In genomic region chr5:132839426-132840301, GRCh38 we compare ENCODE assay signal across 13 cellular contexts. TPM values are rescaled to one million over a fixed set of nuclear protein-coding genes. Genes with fewer than 3 reads are reported as not detected.
A peak's percentile ranks its signal among the peaks of the same experiment; 100 is the strongest.
DNase-seq lines count a peak whose midpoint lies in the region; ATAC-seq and TF ChIP-seq lines count a peak whose summit lies in the region.
"Had no signal": no experiment of that assay in that cellular context is flagged by ENCODE, and none has a peak within 500 bp of the region (broad histone marks: within the 10 kb centered on the region; RNA-seq: fewer than 3 reads in every experiment).

No MANE protein-coding gene starts in this region.

- in situ Hi-C loops in KBM-7 (cut with MboI; ENCODE audit: low pct_unique_long_range_greater_than_20kb, low sequenced_read_pairs), result no loop called here

- no peak overlapping the region for H3K9ac ChIP-seq in neural progenitor cell

- peaks cover 8% of the 10 kb centered on the region for H3K4me1 Mint-ChIP-seq in neural progenitor cell
- H3K4me1 Mint-ChIP-seq: CD4-positive, CD25-positive, alpha-beta regulatory T cell had no signal

- no peaks in the 10 kb centered on the region for H3F3A ChIP-seq in neural progenitor cell (ENCODE audit: low read depth)

- no peak for ATAC-seq in GM19467 (IDR thresholded peaks at IDR 0.05; ENCODE audit: unreplicated experiment)
- ATAC-seq: Panc1; stimulated activated naive B cell treated with anti-CD40 and anti-IgM and Interleukin-4, amounts not matched to agents 10 μg/mL and 1 μg/mL and 100 μg/mL, for 72 hours had no signal

- H3K4me3 ChIP-seq in SJSA1 (no peak overlapping the region), neural progenitor cell (no peak overlapping the region)

- H3K4me1 ChIP-seq in SJSA1 (replicated peaks) (peaks cover 36% of the 10 kb centered on the region), neural progenitor cell (peaks cover 8% of the 10 kb centered on the region)

- H3K9me3 ChIP-seq in SJSA1 (replicated peaks) (no peaks in the 10 kb centered on the region), neural progenitor cell (ENCODE audit: low read depth) (no peaks in the 10 kb centered on the region)

- no peaks in the 10 kb centered on the region for H3K9me3 Mint-ChIP-seq in neural progenitor cell
- H3K9me3 Mint-ChIP-seq: CD4-positive, CD25-positive, alpha-beta regulatory T cell; stimulated activated naive B cell treated with anti-CD40 and anti-IgM and Interleukin-4, amounts not matched to agents 10 μg/mL and 1 μg/mL and 100 μg/mL, for 72 hours had no signal

- peak overlapping the region; percentile 50 for H3K27ac Mint-ChIP-seq in neural progenitor cell
- H3K27ac Mint-ChIP-seq: CD4-positive, CD25-positive, alpha-beta regulatory T cell; stimulated activated naive B cell treated with anti-CD40 and anti-IgM and Interleukin-4, amounts not matched to agents 10 μg/mL and 1 μg/mL and 100 μg/mL, for 72 hours had no signal

- no peaks in the 10 kb centered on the region for H3K79me2 ChIP-seq in neural progenitor cell (ENCODE audit: low read depth)

- peaks cover 4% of the 10 kb centered on the region for H3K27me3 Mint-ChIP-seq in neural progenitor cell (ENCODE audit: insufficient read depth, low read depth)
- H3K27me3 Mint-ChIP-seq: stimulated activated naive B cell treated with anti-CD40 and anti-IgM and Interleukin-4, amounts not matched to agents 10 μg/mL and 1 μg/mL and 100 μg/mL, for 72 hours had no signal

- H3K4me3 Mint-ChIP-seq in neural progenitor cell, result no peak overlapping the region
- H3K4me3 Mint-ChIP-seq: CD4-positive, CD25-positive, alpha-beta regulatory T cell; stimulated activated naive B cell treated with anti-CD40 and anti-IgM and Interleukin-4, amounts not matched to agents 10 μg/mL and 1 μg/mL and 100 μg/mL, for 72 hours had no signal

- peak overlapping the region; percentile 83 for H2AFZ ChIP-seq in neural progenitor cell (replicated peaks)

- H3K36me3 ChIP-seq in SJSA1 (no peaks in the 10 kb centered on the region), neural progenitor cell (no peaks in the 10 kb centered on the region)

- H3K4me2 ChIP-seq in neural progenitor cell, result no peak overlapping the region

- no peaks in the 10 kb centered on the region for H3K36me3 Mint-ChIP-seq in neural progenitor cell
- H3K36me3 Mint-ChIP-seq: CD4-positive, CD25-positive, alpha-beta regulatory T cell; stimulated activated naive B cell treated with anti-CD40 and anti-IgM and Interleukin-4, amounts not matched to agents 10 μg/mL and 1 μg/mL and 100 μg/mL, for 72 hours had no signal

- H3K27me3 ChIP-seq in SJSA1 (replicated peaks), result no peaks in the 10 kb centered on the region
- H3K27me3 ChIP-seq in neural progenitor cell, result no peaks in the 10 kb centered on the region

- DNase-seq in AG08396 (ENCODE audit: low spot score) (peak; percentile 68), SJSA1 (ENCODE audit: low read depth in 1 of 2, low spot score in 2 of 2) (peak; percentile 79 to 93), fibroblast of gingiva (ENCODE audit: low read depth) (peak; percentile 65), neural progenitor cell (ENCODE audit: low spot score) (no peak), germinal center (ENCODE audit: low spot score) (no peak), KBM-7 (no peak)
- no peak for DNase-seq in activated CD4-positive, alpha-beta T cell treated with anti-CD3 and anti-CD28 coated beads, Interleukin-2, amount 50 U/mL, for 4 hours
- DNase-seq: CD4-positive, CD25-positive, alpha-beta regulatory T cell; MM.1S; stimulated activated naive B cell treated with anti-CD40 and anti-IgM and Interleukin-4, amounts not matched to agents 10 μg/mL and 1 μg/mL and 100 μg/mL, for 72 hours had no signal

- H4K20me1 ChIP-seq in neural progenitor cell (ENCODE audit: low read depth), result no peaks in the 10 kb centered on the region

- H3K27ac ChIP-seq in SJSA1 (peak overlapping the region; percentile 86), neural progenitor cell (no peak overlapping the region)

- no peak for TF ChIP-seq CTCF in neural progenitor cell (IDR thresholded peaks at IDR 0.05)

RNA-seq across cellular contexts. Expression of gene SHROOM1, which starts 9.2 kb away (rescaled TPM):
- total RNA-seq in SJSA1 (2014; rRNA removed; shearing (Covaris generic)), result 24.1 and 31.2 TPM in 2 replicates
- 0.36 and 2.0 TPM in 2 replicates for total RNA-seq in neural progenitor cell (ENCODE audit: low replicate concordance)

RNA-seq across cellular contexts. Expression of gene SOWAHA, which starts 26.6 kb away (rescaled TPM):
- not detected in 2 replicates for total RNA-seq in SJSA1 (2014; rRNA removed; shearing (Covaris generic))
- total RNA-seq in neural progenitor cell (ENCODE audit: low replicate concordance), result 0.03 TPM in 1 of 2 replicates, not detected in the other
- total RNA-seq: CD4-positive, CD25-positive, alpha-beta regulatory T cell; posterior vena cava had no signal

RNA-seq across cellular contexts. Expression of gene GDF9, which starts 26.6 kb away (rescaled TPM):
- 0.09 and 0.21 TPM in 2 replicates for total RNA-seq in SJSA1 (2014; rRNA removed; shearing (Covaris generic))
- total RNA-seq in neural progenitor cell (ENCODE audit: low replicate concordance), result 0.46 and 0.82 TPM in 2 replicates

RNA-seq across cellular contexts. Expression of gene UQCRQ, which starts 26.8 kb away (rescaled TPM):
- total RNA-seq in SJSA1 (2014; rRNA removed; shearing (Covaris generic)), result 330 and 440 TPM in 2 replicates
- 45.0 and 63.1 TPM in 2 replicates for total RNA-seq in neural progenitor cell (ENCODE audit: low replicate concordance)

RNA-seq across cellular contexts. Expression of gene LEAP2, which starts 33.8 kb away (rescaled TPM):
- total RNA-seq in SJSA1 (2014; rRNA removed; shearing (Covaris generic)), result 0.37 and 5.5 TPM in 2 replicates
- total RNA-seq in neural progenitor cell (ENCODE audit: low replicate concordance), result 3.5 and 3.6 TPM in 2 replicates

Comparison
In these comparisons a context has a peak if more than half of its experiments do, and no peak if none do; other contexts are left out.
1. DNase-seq: peak in AG08396 (single experiment), SJSA1 (2 of 2) and fibroblast of gingiva (single experiment); none in neural progenitor cell (single experiment), activated CD4-positive, alpha-beta T cell treated with anti-CD3 and anti-CD28 coated beads, Interleukin-2, amount 50 U/mL, for 4 hours (0 of 2), germinal center (single experiment) and KBM-7 (single experiment).